Comparison of ENCODE assay signal across 7 cellular contexts in genomic region chr14:23307146-23307447, GRCh38. TPM values are rescaled to one million over a fixed set of nuclear protein-coding genes. Genes with fewer than 3 reads are reported as not detected.
DNase-seq lines count a peak whose midpoint lies in the region; ATAC-seq, FAIRE-seq and TF ChIP-seq lines count a peak whose summit lies in the region.

No MANE protein-coding gene starts in this region.

- WGBS in HepG2 (ENCODE audit: low lambda C conversion rate): 3% methylated on average over 3 of the region's 3 CpGs

- in situ Hi-C loops in astrocyte of the cerebellum (cut with HindIII; ENCODE audit: low sequenced_read_pairs) (no loop called here), HepG2 (cut with HindIII; ENCODE audit: extremely low pct_ligation_motif_present, low pct_unique_long_range_greater_than_20kb) (loop anchor here (25.0 kb wide), 1 partner anchor 830 kb away; the partner anchor contains the start of genes EMC9, FITM1, PSME1 and PSME2)

- no peak overlapping the region for H3K4me3 ChIP-seq in KMS-11 (IDR thresholded peaks at IDR 0.05; ENCODE audit: insufficient read depth, low read depth, low read length)
- H3K4me3 ChIP-seq in astrocyte of the cerebellum (ENCODE audit: low read depth, low read length): peak overlapping the region; percentile 67
- peak overlapping the region; percentile 95 to 99 (median 96) for H3K4me3 ChIP-seq in HepG2 (replicated peaks in 1 of 3; ENCODE audit: insufficient read depth in 1 of 3, low read depth in 2 of 3, low read length in 3 of 3)

- H3K27ac ChIP-seq in KMS-11 (no peak overlapping the region), HepG2 (ENCODE audit: extremely low read length, insufficient read depth, low read length) (peak overlapping the region; percentile 87), substantia nigra (ENCODE audit: low read depth, low read length, poor library complexity, severe bottlenecking) (peak overlapping the region; percentile 96)

- H3K79me2 ChIP-seq in KMS-11 (ENCODE audit: insufficient read depth, low read depth): no peaks in the 10 kb centered on the region
- peaks cover 34% of the 10 kb centered on the region for H3K79me2 ChIP-seq in HepG2 (ENCODE audit: insufficient read depth, low read length)

- H2AFZ ChIP-seq in KMS-11 (ENCODE audit: low read depth) (no peak overlapping the region; the same call in 1 of the 2 replicates), HepG2 (ENCODE audit: low read length) (no peak overlapping the region)

- POLR2A ChIA-PET in HepG2 (lab: Yijun Ruan, JAX): interaction anchor here (0.6 to 18.7 kb wide), 34 partner anchors 12 to 1529 kb away, joined by 3 to 1053 read pairs (median 4); partner anchors contain the start of genes ACIN1, C14orf119, CBLN3 and CIDEB

- CTCF ChIA-PET in HepG2 (lab: Yijun Ruan, JAX; ENCODE audit: low intra/inter-chr PET ratio, low total read pairs): interaction anchor here (1.3 kb wide), 1 partner anchor 15 kb away, joined by 4 read pairs; the partner anchor contains the start of gene PABPN1

- no peak for ATAC-seq in HepG2

- no peak for TF ChIP-seq POLR2A in HepG2 (IDR thresholded peaks at IDR 0.05; ENCODE audit: insufficient read depth in 1 of 2, low read depth in 2 of 2, low read length in 2 of 2)

- H3K4me1 ChIP-seq in KMS-11 (ENCODE audit: low read depth, poor library complexity, severe bottlenecking): no peaks in the 10 kb centered on the region
- H3K4me1 ChIP-seq in HepG2 (ENCODE audit: insufficient read depth, low read length): peaks cover 60% of the 10 kb centered on the region

- DNase-seq in astrocyte of the cerebellum (ENCODE audit: low read depth) (no peak), HepG2 (ENCODE audit: low spot score) (no peak), substantia nigra (lab: John Stamatoyannopoulos, UW) (no peak), MV-4-11 (lab: John Stamatoyannopoulos, UW) (no peak), middle frontal gyrus (ENCODE audit: extremely low spot score, low spot score) (no peak)
- no peak for DNase-seq in activated CD4-positive, CD25-positive, alpha-beta regulatory T cell (lab: John Stamatoyannopoulos, UW)

- H4K20me1 ChIP-seq in KMS-11 (ENCODE audit: insufficient read depth): no peaks in the 10 kb centered on the region
- H4K20me1 ChIP-seq in HepG2 (ENCODE audit: insufficient read depth, low read length): no peaks in the 10 kb centered on the region

- no peak for FAIRE-seq in HepG2 (lab: Jason Lieb, UNC)

- H3K27me3 ChIP-seq in KMS-11 (ENCODE audit: insufficient read depth, low read depth) (no peaks in the 10 kb centered on the region), HepG2 (ENCODE audit: control insufficient read depth in 1 of 2, insufficient read depth in 2 of 2, low read length in 2 of 2) (no peaks in the 10 kb centered on the region; a peak in 1 of 5 replicates)

- intact Hi-C loops in HepG2 (cut with micrococcal nuclease; ENCODE audit: unreplicated experiment): loop anchor here (10.0 kb wide), 3 partner anchors 322 to 988 kb away; partner anchors contain the start of genes AJUBA, DCAF11, DHRS1 and NOP9

- 0 out of 2 replicates have a peak overlapping the region, but pooled peaks have one; percentile 25 for H3K4me2 ChIP-seq in KMS-11
- H3K4me2 ChIP-seq in HepG2 (ENCODE audit: low read depth, low read length): peak overlapping the region; percentile 96

- TF ChIP-seq EP300 in HepG2 (IDR thresholded peaks at IDR 0.05; ENCODE audit: low read depth in 2 of 2, low read length in 2 of 2) (no peak), HepG2 (CRISPR knock-in tag; IDR thresholded peaks at IDR 0.05; ENCODE audit: borderline replicate concordance) (no peak)

- H3K9ac ChIP-seq in KMS-11 (no peak overlapping the region), HepG2 (ENCODE audit: insufficient read depth, low read depth, low read length) (peak overlapping the region; percentile 99)

- TF ChIP-seq CTCF in KMS-11 (conservative IDR thresholded peaks at IDR 0.05; ENCODE audit: low read depth, low read length): no peak
- no peak for TF ChIP-seq CTCF in astrocyte of the cerebellum (IDR thresholded peaks at IDR 0.05; ENCODE audit: low read depth, low read length, missing control alignments)
- TF ChIP-seq CTCF in HepG2 (CRISPR knock-in tag; IDR thresholded peaks at IDR 0.05): no peak

- H3K36me3 ChIP-seq in KMS-11 (ENCODE audit: insufficient read depth) (no peaks in the 10 kb centered on the region), HepG2 (replicated peaks in 1 of 2; ENCODE audit: control insufficient read depth in 1 of 2, insufficient read depth in 2 of 2, low read length in 2 of 2) (peaks cover 27 to 38% of the 10 kb centered on the region in 2 experiments)

- TSS peak; percentile 44 for BruUV-seq in HepG2 (replicated peaks; lab: Mats Ljungman, UMichigan)

- H3K9me3 ChIP-seq in HepG2 (ENCODE audit: low read length): no peaks in the 10 kb centered on the region

- TF ChIP-seq RAD21 in HepG2 (CRISPR knock-in tag; IDR thresholded peaks at IDR 0.05): no peak

RNA-seq across cellular contexts. Expression of gene BCL2L2, which starts 0.5 kb away (rescaled TPM):
- 26.6 and 28.1 TPM in 2 replicates for total RNA-seq in HepG2 (2016; rRNA removed; fragmentation: Illumina TruSeq; extraction: Trizol)
- total RNA-seq in HepG2 (2016; cell fraction: cytosol; rRNA removed; fragmentation: Illumina TruSeq; extraction: Trizol; ENCODE audit: low read depth): 5.8 and 7.1 TPM in 2 replicates
- 23.5 and 29.8 TPM in 2 replicates for total RNA-seq in HepG2 (2016; cell fraction: insoluble cytoplasmic fraction; rRNA removed; fragmentation: Illumina TruSeq; extraction: Trizol)
- total RNA-seq in HepG2 (2016; cell fraction: membrane; rRNA removed; fragmentation: Illumina TruSeq; extraction: Trizol): 24.4 and 25.0 TPM in 2 replicates
- total RNA-seq in HepG2 (2016; cell fraction: nucleus; rRNA removed; fragmentation: Illumina TruSeq; extraction: Trizol): 38.0 and 39.0 TPM in 2 replicates
- 49.8 and 58.5 TPM in 2 replicates for polyA plus RNA-seq in HepG2 (2011; rRNA removed)
- 47.5 and 52.5 TPM in 2 replicates for polyA plus RNA-seq in HepG2 (2011; cell fraction: cytosol; rRNA removed)
- 125 and 134 TPM in 2 replicates for polyA plus RNA-seq in HepG2 (2011; cell fraction: nucleus; rRNA removed)
- 58.4 and 61.4 TPM in 2 replicates for polyA plus RNA-seq in HepG2 (2012)
- 5.0 and 5.6 TPM in 2 replicates for polyA plus RNA-seq in HepG2 (2016; cell fraction: cytosol; fragmentation: Illumina TruSeq; extraction: Trizol; ENCODE audit: low read depth)
- polyA plus RNA-seq in HepG2 (2016; cell fraction: insoluble cytoplasmic fraction; fragmentation: Illumina TruSeq; extraction: Trizol; ENCODE audit: low read depth): 24.9 and 26.1 TPM in 2 replicates
- 16.9 and 17.1 TPM in 2 replicates for polyA plus RNA-seq in HepG2 (2016; cell fraction: membrane; fragmentation: Illumina TruSeq; extraction: Trizol; ENCODE audit: low read depth)
- polyA plus RNA-seq in HepG2 (2016; cell fraction: nucleus; fragmentation: Illumina TruSeq; extraction: Trizol; ENCODE audit: insufficient read depth, low read depth): 62.1 and 68.2 TPM in 2 replicates
- 14.9 and 41.6 TPM in 2 replicates for polyA minus RNA-seq in HepG2 (2011; rRNA and poly(A)+ RNA removed; ENCODE audit: low replicate concordance)
- polyA minus RNA-seq in HepG2 (2011; cell fraction: cytosol; rRNA and poly(A)+ RNA removed): 15.1 and 17.5 TPM in 2 replicates
- polyA minus RNA-seq in HepG2 (2011; cell fraction: nucleus; rRNA and poly(A)+ RNA removed): 64.5 and 72.0 TPM in 2 replicates

RNA-seq across cellular contexts. Expression of gene PPP1R3E, which starts 4.4 kb away (rescaled TPM):
- 8.3 and 16.5 TPM in 2 replicates for total RNA-seq in HepG2 (2016; rRNA removed; fragmentation: Illumina TruSeq; extraction: Trizol)
- total RNA-seq in HepG2 (2016; cell fraction: cytosol; rRNA removed; fragmentation: Illumina TruSeq; extraction: Trizol; ENCODE audit: low read depth): 2.5 and 3.0 TPM in 2 replicates
- 8.0 and 15.9 TPM in 2 replicates for total RNA-seq in HepG2 (2016; cell fraction: insoluble cytoplasmic fraction; rRNA removed; fragmentation: Illumina TruSeq; extraction: Trizol)
- total RNA-seq in HepG2 (2016; cell fraction: membrane; rRNA removed; fragmentation: Illumina TruSeq; extraction: Trizol): 7.4 and 8.8 TPM in 2 replicates
- 19.8 and 23.1 TPM in 2 replicates for total RNA-seq in HepG2 (2016; cell fraction: nucleus; rRNA removed; fragmentation: Illumina TruSeq; extraction: Trizol)
- 22.5 and 26.5 TPM in 2 replicates for polyA plus RNA-seq in HepG2 (2011; rRNA removed)
- polyA plus RNA-seq in HepG2 (2011; cell fraction: cytosol; rRNA removed): 7.4 and 8.8 TPM in 2 replicates
- polyA plus RNA-seq in HepG2 (2011; cell fraction: nucleus; rRNA removed): 76.6 and 82.6 TPM in 2 replicates
- polyA plus RNA-seq in HepG2 (2012): 17.5 and 26.4 TPM in 2 replicates
- polyA plus RNA-seq in HepG2 (2016; cell fraction: cytosol; fragmentation: Illumina TruSeq; extraction: Trizol; ENCODE audit: low read depth): 3.7 and 5.1 TPM in 2 replicates
- 11.7 and 14.7 TPM in 2 replicates for polyA plus RNA-seq in HepG2 (2016; cell fraction: insoluble cytoplasmic fraction; fragmentation: Illumina TruSeq; extraction: Trizol; ENCODE audit: low read depth)
- 7.2 and 7.4 TPM in 2 replicates for polyA plus RNA-seq in HepG2 (2016; cell fraction: membrane; fragmentation: Illumina TruSeq; extraction: Trizol; ENCODE audit: low read depth)
- 47.6 and 61.8 TPM in 2 replicates for polyA plus RNA-seq in HepG2 (2016; cell fraction: nucleus; fragmentation: Illumina TruSeq; extraction: Trizol; ENCODE audit: insufficient read depth, low read depth)
- polyA minus RNA-seq in HepG2 (2011; rRNA and poly(A)+ RNA removed; ENCODE audit: low replicate concordance): 10.2 and 19.7 TPM in 2 replicates
- 2.6 and 4.5 TPM in 2 replicates for polyA minus RNA-seq in HepG2 (2011; cell fraction: cytosol; rRNA and poly(A)+ RNA removed)
- 55.5 and 56.2 TPM in 2 replicates for polyA minus RNA-seq in HepG2 (2011; cell fraction: nucleus; rRNA and poly(A)+ RNA removed)

RNA-seq across cellular contexts. Expression of gene PABPN1, which starts 14.2 kb away (rescaled TPM):
- 173 and 233 TPM in 2 replicates for total RNA-seq in HepG2 (2016; rRNA removed; fragmentation: Illumina TruSeq; extraction: Trizol)
- total RNA-seq in HepG2 (2016; cell fraction: cytosol; rRNA removed; fragmentation: Illumina TruSeq; extraction: Trizol; ENCODE audit: low read depth): 164 and 170 TPM in 2 replicates
- 151 and 261 TPM in 2 replicates for total RNA-seq in HepG2 (2016; cell fraction: insoluble cytoplasmic fraction; rRNA removed; fragmentation: Illumina TruSeq; extraction: Trizol)
- total RNA-seq in HepG2 (2016; cell fraction: membrane; rRNA removed; fragmentation: Illumina TruSeq; extraction: Trizol): 240 and 258 TPM in 2 replicates
- total RNA-seq in HepG2 (2016; cell fraction: nucleus; rRNA removed; fragmentation: Illumina TruSeq; extraction: Trizol): 233 and 257 TPM in 2 replicates
- 524 and 560 TPM in 2 replicates for polyA plus RNA-seq in HepG2 (2011; rRNA removed)
- polyA plus RNA-seq in HepG2 (2011; cell fraction: cytosol; rRNA removed): 223 and 254 TPM in 2 replicates
- polyA plus RNA-seq in HepG2 (2011; cell fraction: nucleus; rRNA removed): 1,653 and 1,890 TPM in 2 replicates
- polyA plus RNA-seq in HepG2 (2012): 250 and 273 TPM in 2 replicates
- polyA plus RNA-seq in HepG2 (2016; cell fraction: cytosol; fragmentation: Illumina TruSeq; extraction: Trizol; ENCODE audit: low read depth): 203 and 217 TPM in 2 replicates
- polyA plus RNA-seq in HepG2 (2016; cell fraction: insoluble cytoplasmic fraction; fragmentation: Illumina TruSeq; extraction: Trizol; ENCODE audit: low read depth): 267 and 292 TPM in 2 replicates
- polyA plus RNA-seq in HepG2 (2016; cell fraction: membrane; fragmentation: Illumina TruSeq; extraction: Trizol; ENCODE audit: low read depth): 282 and 307 TPM in 2 replicates
- 742 and 751 TPM in 2 replicates for polyA plus RNA-seq in HepG2 (2016; cell fraction: nucleus; fragmentation: Illumina TruSeq; extraction: Trizol; ENCODE audit: insufficient read depth, low read depth)
- polyA minus RNA-seq in HepG2 (2011; rRNA and poly(A)+ RNA removed; ENCODE audit: low replicate concordance): 87.7 and 98.1 TPM in 2 replicates
- 48.4 and 51.4 TPM in 2 replicates for polyA minus RNA-seq in HepG2 (2011; cell fraction: cytosol; rRNA and poly(A)+ RNA removed)
- polyA minus RNA-seq in HepG2 (2011; cell fraction: nucleus; rRNA and poly(A)+ RNA removed): 305 and 331 TPM in 2 replicates

RNA-seq across cellular contexts. Expression of gene HOMEZ, which starts 21.2 kb away (rescaled TPM):
- 13.6 and 14.5 TPM in 2 replicates for total RNA-seq in HepG2 (2016; rRNA removed; fragmentation: Illumina TruSeq; extraction: Trizol)
- total RNA-seq in HepG2 (2016; cell fraction: cytosol; rRNA removed; fragmentation: Illumina TruSeq; extraction: Trizol; ENCODE audit: low read depth): 11.3 and 13.1 TPM in 2 replicates
- 10.5 and 16.1 TPM in 2 replicates for total RNA-seq in HepG2 (2016; cell fraction: insoluble cytoplasmic fraction; rRNA removed; fragmentation: Illumina TruSeq; extraction: Trizol)
- total RNA-seq in HepG2 (2016; cell fraction: membrane; rRNA removed; fragmentation: Illumina TruSeq; extraction: Trizol): 14.8 and 16.4 TPM in 2 replicates
- 10.9 and 15.9 TPM in 2 replicates for total RNA-seq in HepG2 (2016; cell fraction: nucleus; rRNA removed; fragmentation: Illumina TruSeq; extraction: Trizol)
- polyA plus RNA-seq in HepG2 (2011; rRNA removed): 31.8 and 35.0 TPM in 2 replicates
- 26.7 and 26.8 TPM in 2 replicates for polyA plus RNA-seq in HepG2 (2011; cell fraction: cytosol; rRNA removed)
- 13.9 and 15.8 TPM in 2 replicates for polyA plus RNA-seq in HepG2 (2011; cell fraction: nucleus; rRNA removed)
- polyA plus RNA-seq in HepG2 (2012): 11.3 and 15.2 TPM in 2 replicates
- polyA plus RNA-seq in HepG2 (2016; cell fraction: cytosol; fragmentation: Illumina TruSeq; extraction: Trizol; ENCODE audit: low read depth): 29.8 and 33.7 TPM in 2 replicates
- polyA plus RNA-seq in HepG2 (2016; cell fraction: insoluble cytoplasmic fraction; fragmentation: Illumina TruSeq; extraction: Trizol; ENCODE audit: low read depth): 16.7 and 23.2 TPM in 2 replicates
- 23.7 and 26.4 TPM in 2 replicates for polyA plus RNA-seq in HepG2 (2016; cell fraction: membrane; fragmentation: Illumina TruSeq; extraction: Trizol; ENCODE audit: low read depth)
- polyA plus RNA-seq in HepG2 (2016; cell fraction: nucleus; fragmentation: Illumina TruSeq; extraction: Trizol; ENCODE audit: insufficient read depth, low read depth): 20.7 and 24.1 TPM in 2 replicates
- polyA minus RNA-seq in HepG2 (2011; rRNA and poly(A)+ RNA removed; ENCODE audit: low replicate concordance): 56.0 and 72.1 TPM in 2 replicates
- polyA minus RNA-seq in HepG2 (2011; cell fraction: cytosol; rRNA and poly(A)+ RNA removed): 22.0 and 25.8 TPM in 2 replicates
- polyA minus RNA-seq in HepG2 (2011; cell fraction: nucleus; rRNA and poly(A)+ RNA removed): 19.6 and 28.8 TPM in 2 replicates

RNA-seq across cellular contexts. Expression of gene SLC22A17, which starts 45.6 kb away (rescaled TPM):
- total RNA-seq in HepG2 (2016; rRNA removed; fragmentation: Illumina TruSeq; extraction: Trizol): 0.48 and 0.95 TPM in 2 replicates
- total RNA-seq in HepG2 (2016; cell fraction: cytosol; rRNA removed; fragmentation: Illumina TruSeq; extraction: Trizol; ENCODE audit: low read depth): 0.30 TPM in 1 of 2 replicates, not detected in the other
- 0.21 and 0.91 TPM in 2 replicates for total RNA-seq in HepG2 (2016; cell fraction: insoluble cytoplasmic fraction; rRNA removed; fragmentation: Illumina TruSeq; extraction: Trizol)
- 0.12 and 0.31 TPM in 2 replicates for total RNA-seq in HepG2 (2016; cell fraction: membrane; rRNA removed; fragmentation: Illumina TruSeq; extraction: Trizol)
- total RNA-seq in HepG2 (2016; cell fraction: nucleus; rRNA removed; fragmentation: Illumina TruSeq; extraction: Trizol): 1.2 TPM in 2 replicates
- 1.1 and 1.8 TPM in 2 replicates for polyA plus RNA-seq in HepG2 (2011; rRNA removed)
- 0.69 and 0.98 TPM in 2 replicates for polyA plus RNA-seq in HepG2 (2011; cell fraction: cytosol; rRNA removed)
- polyA plus RNA-seq in HepG2 (2011; cell fraction: nucleus; rRNA removed): 9.4 and 11.6 TPM in 2 replicates
- 1.7 and 2.3 TPM in 2 replicates for polyA plus RNA-seq in HepG2 (2012)
- 0.12 and 0.14 TPM in 2 replicates for polyA plus RNA-seq in HepG2 (2016; cell fraction: cytosol; fragmentation: Illumina TruSeq; extraction: Trizol; ENCODE audit: low read depth)
- 0.27 and 0.67 TPM in 2 replicates for polyA plus RNA-seq in HepG2 (2016; cell fraction: insoluble cytoplasmic fraction; fragmentation: Illumina TruSeq; extraction: Trizol; ENCODE audit: low read depth)
- 0.16 and 0.19 TPM in 2 replicates for polyA plus RNA-seq in HepG2 (2016; cell fraction: membrane; fragmentation: Illumina TruSeq; extraction: Trizol; ENCODE audit: low read depth)
- polyA plus RNA-seq in HepG2 (2016; cell fraction: nucleus; fragmentation: Illumina TruSeq; extraction: Trizol; ENCODE audit: insufficient read depth, low read depth): 3.6 and 3.8 TPM in 2 replicates
- 3.1 TPM in 1 of 2 replicates, not detected in the other for polyA minus RNA-seq in HepG2 (2011; rRNA and poly(A)+ RNA removed; ENCODE audit: low replicate concordance)
- 0.59 and 1.5 TPM in 2 replicates for polyA minus RNA-seq in HepG2 (2011; cell fraction: cytosol; rRNA and poly(A)+ RNA removed)
- 0.99 and 1.9 TPM in 2 replicates for polyA minus RNA-seq in HepG2 (2011; cell fraction: nucleus; rRNA and poly(A)+ RNA removed)
